31 cellular contexts compared by ENCODE assay signal in the genomic region with DNA sequence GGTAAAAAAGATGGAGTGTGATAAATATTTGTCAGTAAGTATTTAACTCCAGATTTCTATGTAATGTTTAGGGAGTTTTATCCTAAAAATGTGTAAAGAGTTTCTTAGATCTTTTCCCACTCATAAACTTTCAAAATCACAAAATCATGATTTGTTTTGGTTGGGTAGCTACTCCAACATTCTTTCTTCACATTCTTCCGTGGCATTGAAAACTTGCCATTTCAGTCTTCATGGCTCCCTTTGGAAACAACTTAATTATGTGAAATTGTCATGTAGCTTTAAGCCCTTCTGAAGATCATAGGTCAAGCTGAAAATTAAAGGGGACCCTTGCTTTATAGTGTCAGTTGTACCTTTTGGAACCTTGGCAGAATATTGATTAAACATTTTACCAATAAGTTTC.
"Had no signal": no experiment of that assay in that cellular context is flagged by ENCODE, and none has a peak within 500 bp of the region (broad histone marks: within the 10 kb centered on the region; RNA-seq: fewer than 3 reads in every experiment).

No MANE protein-coding gene starts in this region.

- H3K36me3 ChIP-seq: colonic mucosa, esophagus squamous epithelium, ovary, right atrium auricular region, stomach, suprapubic skin, transverse colon, WERI-Rb-1 had no signal

- DNase-seq: activated CD4-positive, alpha-beta memory T cell treated with anti-CD3 and anti-CD28 coated beads for 36 hours; activated CD4-positive, alpha-beta T cell treated with anti-CD3 and anti-CD28 coated beads, Interleukin-2, amount 10 ng/mL, durations not matched to agents 24 days and 14 days; activated CD4-positive, CD25-positive, alpha-beta regulatory T cell treated with anti-CD3 and anti-CD28 coated beads, Interleukin-2, amount 50 U/mL, for 72 hours; activated CD8-positive, alpha-beta memory T cell treated with anti-CD3 and anti-CD28 coated beads, Interleukin-2, amount 50 U/mL, for 4 hours; activated gamma-delta T cell; activated naive CD4-positive, alpha-beta T cell treated with anti-CD3 and anti-CD28 coated beads, Interleukin-2, amount 10 ng/mL, durations not matched to agents 7 days and 5 days; activated naive CD8-positive, alpha-beta T cell treated with anti-CD3 and anti-CD28 coated beads, Interleukin-2, amount 10 ng/mL, durations not matched to agents 7 days and 5 days; activated T-cell treated with anti-CD3 and anti-CD28 coated beads, Interleukin-2, amount 50 U/mL, for 1 hour; amniotic stem cell; colonic mucosa; effector CD8-positive, alpha-beta T cell; esophagus squamous epithelium; head of caudate nucleus; hippocampal formation; left cardiac atrium; left ventricle myocardium superior; naive B cell; nephron progenitor cell; ovary; psoas muscle; stimulated activated CD4-positive, alpha-beta T cell treated with anti-CD3 and anti-CD28 coated beads, Interleukin-15, amount 100 ng/mL, for 24 hours; stimulated activated CD4-positive, alpha-beta T cell treated with anti-CD3 and anti-CD28 coated beads, Interleukin-2, amount 100 ng/mL, for 24 hours; stimulated activated naive B cell treated with anti-CD40 and anti-IgM and Interleukin-4, amounts not matched to agents 10 μg/mL and 1 μg/mL and 100 μg/mL, for 72 hours; stomach; T-helper 17 cell; T1000; transverse colon; WERI-Rb-1 had no signal

- ATAC-seq: left cardiac atrium; left ventricle myocardium superior; psoas muscle; stimulated activated naive B cell treated with anti-CD40 and anti-IgM and Interleukin-4, amounts not matched to agents 10 μg/mL and 1 μg/mL and 100 μg/mL, for 72 hours; T-helper 17 cell had no signal

- H3K27ac ChIP-seq: colonic mucosa, epithelial cell of prostate, esophagus squamous epithelium, ovary, psoas muscle, right atrium auricular region, stomach, suprapubic skin, transverse colon, WERI-Rb-1 had no signal

- H3K27me3 ChIP-seq: colonic mucosa, esophagus squamous epithelium, ovary, right atrium auricular region, stomach, suprapubic skin, transverse colon had no signal

- H3K9me3 ChIP-seq: colonic mucosa, esophagus squamous epithelium, ovary, psoas muscle, right atrium auricular region, stomach, suprapubic skin, transverse colon had no signal

- H3K4me1 ChIP-seq: psoas muscle had no signal

- H3K4me3 ChIP-seq: colonic mucosa, esophagus squamous epithelium, ovary, psoas muscle, right atrium auricular region, stomach, suprapubic skin, transverse colon had no signal
